ENCODE assay signal across 24 cellular contexts in genomic region chr12:46233985-46234384, GRCh38. TPM values are rescaled to one million over a fixed set of nuclear protein-coding genes. Genes with fewer than 3 reads are reported as not detected.
DNase-seq lines count a peak whose midpoint lies in the region; ATAC-seq and TF ChIP-seq lines count a peak whose summit lies in the region.
"Had no signal": no experiment of that assay in that cellular context is flagged by ENCODE, and none has a peak within 500 bp of the region (broad histone marks: within the 10 kb centered on the region; RNA-seq: fewer than 3 reads in every experiment).

No MANE protein-coding gene starts in this region.

- H3K4me1 ChIP-seq in DOHH2 (ENCODE audit: control insufficient read depth, low read length) (peaks cover 19% of the 10 kb centered on the region), trophoblast cell (ENCODE audit: control insufficient read depth in 1 of 2, insufficient read depth in 2 of 2, low read length in 2 of 2) (no peaks in the 10 kb centered on the region)

- H2AFZ ChIP-seq in trophoblast cell (ENCODE audit: insufficient read depth, low read length, poor library complexity), result no peak overlapping the region
- H2AFZ ChIP-seq: PC-9 had no signal

- H3K27me3 ChIP-seq in DOHH2 (ENCODE audit: control insufficient read depth, low read length) (no peaks in the 10 kb centered on the region), trophoblast cell (ENCODE audit: insufficient read depth, low read length) (no peaks in the 10 kb centered on the region)
- H3K27me3 ChIP-seq: heart right ventricle, neutrophil had no signal

- peak overlapping the region; percentile 47 for H3K4ac ChIP-seq in trophoblast cell (ENCODE audit: low read depth, low read length)

- no peak overlapping the region for H2BK5ac ChIP-seq in trophoblast cell (ENCODE audit: low read depth, low read length, poor library complexity)

- no peak overlapping the region for H2BK12ac ChIP-seq in trophoblast cell (ENCODE audit: low read length)

- no peak overlapping the region for H3K14ac ChIP-seq in trophoblast cell (ENCODE audit: low read length)

- ATAC-seq in activated naive CD4-positive, alpha-beta T cell treated with anti-CD3 and anti-CD28 coated beads, Interleukin-2, amount 50 U/mL, for 72 hours, result no peak
- ATAC-seq: K562, mucosa of descending colon had no signal

- no peak overlapping the region for H4K8ac ChIP-seq in trophoblast cell (ENCODE audit: low read depth, low read length)

- no peak overlapping the region for H4K91ac ChIP-seq in trophoblast cell (ENCODE audit: low read depth, low read length)

- no peak overlapping the region for H3K4me3 Mint-ChIP-seq in activated naive CD4-positive, alpha-beta T cell treated with anti-CD3 and anti-CD28 coated beads, Interleukin-2, amount 10 ng/mL, durations not matched to agents 7 days and 5 days
- no peak overlapping the region for H3K4me3 Mint-ChIP-seq in T-helper 2 cell treated with Interferon-gamma antibody and Interleukin-4, amounts not matched to agents 5 μg/mL and 100 μg/mL, for 36 hours
- H3K4me3 Mint-ChIP-seq: activated CD4-positive, alpha-beta memory T cell treated with anti-CD3 and anti-CD28 coated beads for 36 hours had no signal

- H3K18ac ChIP-seq in trophoblast cell (ENCODE audit: low read length), result no peak overlapping the region

- DNase-seq in activated naive CD4-positive, alpha-beta T cell treated with anti-CD3 and anti-CD28 coated beads, Interleukin-2, amount 10 ng/mL, durations not matched to agents 7 days and 5 days, result no peak
- no peak for DNase-seq in activated naive CD4-positive, alpha-beta T cell (lab: John Stamatoyannopoulos, UW)
- no peak for DNase-seq in activated naive CD4-positive, alpha-beta T cell treated with anti-CD3 and anti-CD28 coated beads, Interleukin-2, amount 50 U/mL, for 72 hours (ENCODE audit: low spot score in 2 of 2)
- DNase-seq in trophoblast cell (no peak), AG08396 (ENCODE audit: low spot score) (no peak), NCI-H1092 treated with DMSO at 0.1 percent for 48 hours (lab: John Stamatoyannopoulos, UW) (no peak)
- no peak for DNase-seq in T-helper 2 cell treated with Interferon-gamma antibody and Interleukin-4, amounts not matched to agents 5 μg/mL and 100 μg/mL, for 36 hours (ENCODE audit: low spot score)
- DNase-seq: activated CD4-positive, alpha-beta memory T cell treated with anti-CD3 and anti-CD28 coated beads for 36 hours; activated T-cell treated with anti-CD3 and anti-CD28 coated beads, Interleukin-2, amount 50 U/mL, for 1 hour; DMS53; heart right ventricle; mucosa of descending colon; MV-4-11; NCI-H187 treated with DMSO at 0.1 percent for 48 hours; NCI-H2227 treated with DMSO at 0.1 percent for 48 hours; NCI-H82; PC-9; stimulated activated CD4-positive, alpha-beta T cell treated with anti-CD3 and anti-CD28 coated beads, Interleukin-4, amount 100 ng/mL, for 24 hours; T-helper 2 cell had no signal

- H2BK120ac ChIP-seq in trophoblast cell (ENCODE audit: insufficient read depth, low read length, poor library complexity), result no peak overlapping the region

- H3K79me2 ChIP-seq in DOHH2 (ENCODE audit: control insufficient read depth, low read length) (peaks cover 95% of the 10 kb centered on the region), trophoblast cell (ENCODE audit: control insufficient read depth, insufficient read depth, low read length, poor library complexity) (peaks cover 7% of the 10 kb centered on the region)

- peaks cover 92% of the 10 kb centered on the region for H3K36me3 ChIP-seq in DOHH2 (ENCODE audit: control insufficient read depth, low read length)
- peaks cover 10 to 21% of the 10 kb centered on the region in 2 experiments for H3K36me3 ChIP-seq in trophoblast cell (ENCODE audit: control insufficient read depth in 1 of 2, insufficient read depth in 2 of 2, low read length in 2 of 2)
- H3K36me3 ChIP-seq: neutrophil had no signal

- TF ChIP-seq CTCF in DOHH2 (IDR thresholded peaks at IDR 0.05; ENCODE audit: low read depth, low read length, poor library complexity, severe bottlenecking), result no peak

- H3K9ac ChIP-seq in trophoblast cell (ENCODE audit: low read length), result no peak overlapping the region

- H3K9me2 ChIP-seq in DOHH2 (replicated peaks; ENCODE audit: control insufficient read depth, low read length), result no peaks in the 10 kb centered on the region

- H3K9me3 ChIP-seq in DOHH2 (ENCODE audit: control insufficient read depth, insufficient read depth, low read length), result no peaks in the 10 kb centered on the region
- H3K9me3 ChIP-seq in trophoblast cell (ENCODE audit: insufficient read depth, low read depth, low read length), result no peaks in the 10 kb centered on the region
- H3K9me3 ChIP-seq: heart right ventricle, mucosa of descending colon, neutrophil had no signal

- H3K4me2 ChIP-seq in DOHH2 (ENCODE audit: low read length), result peak overlapping the region; percentile 33
- no peak overlapping the region for H3K4me2 ChIP-seq in trophoblast cell (ENCODE audit: low read length)
- H3K4me2 ChIP-seq: PC-9 had no signal

- H3K27ac Mint-ChIP-seq in activated naive CD4-positive, alpha-beta T cell treated with anti-CD3 and anti-CD28 coated beads, Interleukin-2, amount 10 ng/mL, durations not matched to agents 7 days and 5 days, result peak overlapping the region; percentile 53
- H3K27ac Mint-ChIP-seq in activated naive CD4-positive, alpha-beta T cell treated with anti-CD3 and anti-CD28 coated beads, Interleukin-2, amount 50 U/mL, for 72 hours, result peak overlapping the region; percentile 26 to 58
- H3K27ac Mint-ChIP-seq in T-helper 2 cell treated with Interferon-gamma antibody and Interleukin-4, amounts not matched to agents 5 μg/mL and 100 μg/mL, for 36 hours, result no peak overlapping the region
- H3K27ac Mint-ChIP-seq: activated CD4-positive, alpha-beta memory T cell treated with anti-CD3 and anti-CD28 coated beads for 36 hours had no signal

- H3K36me3 Mint-ChIP-seq in activated naive CD4-positive, alpha-beta T cell treated with anti-CD3 and anti-CD28 coated beads, Interleukin-2, amount 10 ng/mL, durations not matched to agents 7 days and 5 days, result peaks cover 74% of the 10 kb centered on the region
- H3K36me3 Mint-ChIP-seq in activated naive CD4-positive, alpha-beta T cell treated with anti-CD3 and anti-CD28 coated beads, Interleukin-2, amount 50 U/mL, for 72 hours, result peaks cover 28 to 74% of the 10 kb centered on the region in 2 donors
- H3K36me3 Mint-ChIP-seq in T-helper 2 cell treated with Interferon-gamma antibody and Interleukin-4, amounts not matched to agents 5 μg/mL and 100 μg/mL, for 36 hours (ENCODE audit: low read depth), result peaks cover 75% of the 10 kb centered on the region

- H3K79me1 ChIP-seq in trophoblast cell (ENCODE audit: low read length), result no peaks in the 10 kb centered on the region

- CTCF ChIA-PET in activated naive CD4-positive, alpha-beta T cell treated with anti-CD3 and anti-CD28 coated beads, Interleukin-2, amount 10 ng/mL, durations not matched to agents 7 days and 5 days (lab: Charles Lee), result no interaction called here

- H3F3A ChIP-seq in DOHH2 (ENCODE audit: control insufficient read depth, insufficient read depth), result peaks cover 2% of the 10 kb centered on the region; the same call in 1 of the 2 replicates

- H4K12ac ChIP-seq in trophoblast cell (ENCODE audit: low read depth, low read length), result no peak overlapping the region

- no CpG with 5 or more reads among the region's 1 CpG for WGBS in trophoblast cell (ENCODE audit: extremely low coverage, insufficient coverage, insufficient read length)

- no peak overlapping the region for H2AK5ac ChIP-seq in trophoblast cell (ENCODE audit: low read length)

- H3K27ac ChIP-seq in DOHH2 (ENCODE audit: low read depth, low read length) (peak overlapping the region; percentile 12), trophoblast cell (ENCODE audit: low read depth, low read length) (no peak overlapping the region)
- H3K27ac ChIP-seq: C4-2B, heart right ventricle, neutrophil, PC-9 had no signal

- no peaks in the 10 kb centered on the region for H3K27me3 Mint-ChIP-seq in activated naive CD4-positive, alpha-beta T cell treated with anti-CD3 and anti-CD28 coated beads, Interleukin-2, amount 10 ng/mL, durations not matched to agents 7 days and 5 days
- no peaks in the 10 kb centered on the region for H3K27me3 Mint-ChIP-seq in T-helper 2 cell treated with Interferon-gamma antibody and Interleukin-4, amounts not matched to agents 5 μg/mL and 100 μg/mL, for 36 hours (ENCODE audit: low read depth)
- H3K27me3 Mint-ChIP-seq: activated CD4-positive, alpha-beta memory T cell treated with anti-CD3 and anti-CD28 coated beads for 36 hours had no signal

- H4K20me1 ChIP-seq in DOHH2 (ENCODE audit: control insufficient read depth, insufficient read depth, low read depth, low read length), result 0 out of 2 replicates have a peak, but pooled peaks cover 7% of the 10 kb centered on the region

- H3K9me3 Mint-ChIP-seq in activated naive CD4-positive, alpha-beta T cell treated with anti-CD3 and anti-CD28 coated beads, Interleukin-2, amount 10 ng/mL, durations not matched to agents 7 days and 5 days, result no peaks in the 10 kb centered on the region
- H3K9me3 Mint-ChIP-seq in activated naive CD4-positive, alpha-beta T cell treated with anti-CD3 and anti-CD28 coated beads, Interleukin-2, amount 50 U/mL, for 72 hours, result peaks cover 0 to 12% of the 10 kb centered on the region in 2 donors
- H3K9me3 Mint-ChIP-seq in T-helper 2 cell treated with Interferon-gamma antibody and Interleukin-4, amounts not matched to agents 5 μg/mL and 100 μg/mL, for 36 hours, result no peaks in the 10 kb centered on the region
- H3K9me3 Mint-ChIP-seq: activated CD4-positive, alpha-beta memory T cell treated with anti-CD3 and anti-CD28 coated beads for 36 hours had no signal

- H3K23ac ChIP-seq in trophoblast cell (ENCODE audit: low read length), result no peak overlapping the region

- H3K4me1 Mint-ChIP-seq in activated naive CD4-positive, alpha-beta T cell treated with anti-CD3 and anti-CD28 coated beads, Interleukin-2, amount 10 ng/mL, durations not matched to agents 7 days and 5 days, result peaks cover 42% of the 10 kb centered on the region
- H3K4me1 Mint-ChIP-seq in T-helper 2 cell treated with Interferon-gamma antibody and Interleukin-4, amounts not matched to agents 5 μg/mL and 100 μg/mL, for 36 hours (ENCODE audit: low read depth), result peaks cover 37% of the 10 kb centered on the region

- H3K4me3 ChIP-seq in DOHH2 (ENCODE audit: low read length) (0 out of 2 replicates have a peak overlapping the region, but pooled peaks have one; percentile 3), trophoblast cell (ENCODE audit: low read depth, low read length) (no peak overlapping the region)
- H3K4me3 ChIP-seq: GM12878, heart right ventricle, K562, mucosa of descending colon, PC-9 had no signal

RNA-seq across cellular contexts. Expression of gene SLC38A1, which starts 34.9 kb away (rescaled TPM):
- 100 to 1,000 TPM; 146 to 177 TPM for total RNA-seq in activated naive CD4-positive, alpha-beta T cell treated with anti-CD3 and anti-CD28 coated beads, Interleukin-2, amount 50 U/mL, for 72 hours
- polyA plus RNA-seq in trophoblast cell (2013), result 376 TPM in 2 replicates
